2 cellular contexts compared by ENCODE assay signal in the genomic region with DNA sequence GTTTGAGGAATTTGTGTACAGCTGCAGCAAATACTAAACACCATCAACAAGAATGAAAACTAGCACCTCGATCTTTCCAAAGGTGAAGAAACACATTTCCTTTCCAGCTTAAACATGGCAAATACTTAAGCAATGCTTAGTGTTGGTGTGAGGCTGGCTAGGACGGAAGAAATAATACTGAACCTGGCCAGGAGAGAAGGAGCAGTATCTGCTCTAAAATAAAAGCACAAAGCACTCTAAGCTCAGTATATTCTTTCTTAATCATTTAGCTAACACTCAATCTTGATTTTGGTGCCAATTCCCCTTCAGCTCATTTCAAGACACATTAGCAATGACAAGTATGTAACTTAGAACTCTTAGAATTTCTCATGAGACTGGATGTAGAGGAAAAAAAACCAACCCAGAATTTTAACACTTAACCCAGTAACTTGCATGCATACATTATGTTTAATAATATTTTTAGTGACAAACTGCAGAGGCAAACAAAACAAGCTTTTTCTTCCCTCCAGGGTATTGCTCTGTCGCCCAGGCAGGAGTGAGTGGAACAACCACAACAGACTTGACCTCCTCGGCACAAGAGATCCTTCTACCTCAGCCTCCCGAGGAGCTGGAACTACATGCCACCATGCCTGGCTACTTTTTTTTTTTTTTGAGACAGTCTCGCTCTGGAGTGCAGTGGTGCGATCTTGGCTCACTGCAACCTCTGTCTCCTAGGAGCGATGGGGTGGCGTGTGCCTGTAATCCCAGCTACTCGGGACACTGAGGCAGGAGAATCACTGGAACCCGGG.
TF ChIP-seq lines count a peak whose summit lies in the region.

No MANE protein-coding gene starts in this region.

TF ChIP-seq in H1, 55 proteins besides CTCF, POLR2A, EP300 and RAD21:
- TF ChIP-seq, protein P1, sequence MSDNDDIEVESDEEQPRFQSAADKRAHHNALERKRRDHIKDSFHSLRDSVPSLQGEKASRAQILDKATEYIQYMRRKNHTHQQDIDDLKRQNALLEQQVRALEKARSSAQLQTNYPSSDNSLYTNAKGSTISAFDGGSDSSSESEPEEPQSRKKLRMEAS (IDR thresholded peaks at IDR 0.05) = no peak
- TF ChIP-seq MAFK (IDR thresholded peaks at IDR 0.05; ENCODE audit: low read depth, low read length) (no peak), BRCA1 (IDR thresholded peaks at IDR 0.05; ENCODE audit: low read depth, low read length) (no peak), CBX8 (IDR thresholded peaks at IDR 0.05; ENCODE audit: borderline replicate concordance, low read depth, low read length) (no peak), KDM5A (IDR thresholded peaks at IDR 0.05; ENCODE audit: low read length) (no peak), CTBP2 (IDR thresholded peaks at IDR 0.05; ENCODE audit: borderline replicate concordance, insufficient read depth, insufficient read length, low read length) (no peak), SUZ12 (IDR thresholded peaks at IDR 0.05; ENCODE audit: low read length) (no peak), FOSL1 (IDR thresholded peaks at IDR 0.05; ENCODE audit: insufficient read depth, low read depth, low read length) (no peak), EGR1 (IDR thresholded peaks at IDR 0.05; ENCODE audit: borderline replicate concordance, low read depth, low read length) (no peak), CEBPB (IDR thresholded peaks at IDR 0.05; ENCODE audit: low read depth, low read length) (no peak), TCF12 (IDR thresholded peaks at IDR 0.05; ENCODE audit: low read depth, low read length) (no peak), RFX5 (IDR thresholded peaks at IDR 0.05; ENCODE audit: borderline replicate concordance, low read depth, low read length) (no peak), SRF (IDR thresholded peaks at IDR 0.05; ENCODE audit: low read depth, low read length) (no peak)
- TF ChIP-seq, protein P2, sequence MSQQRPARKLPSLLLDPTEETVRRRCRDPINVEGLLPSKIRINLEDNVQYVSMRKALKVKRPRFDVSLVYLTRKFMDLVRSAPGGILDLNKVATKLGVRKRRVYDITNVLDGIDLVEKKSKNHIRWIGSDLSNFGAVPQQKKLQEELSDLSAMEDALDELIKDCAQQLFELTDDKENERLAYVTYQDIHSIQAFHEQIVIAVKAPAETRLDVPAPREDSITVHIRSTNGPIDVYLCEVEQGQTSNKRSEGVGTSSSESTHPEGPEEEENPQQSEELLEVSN (IDR thresholded peaks at IDR 0.05) = no peak

TF ChIP-seq in SK-N-SH, 30 proteins besides CTCF, POLR2A, EP300 and RAD21:
- TF ChIP-seq SMC3 (IDR thresholded peaks at IDR 0.05; ENCODE audit: low read depth, low read length) (no peak), MEF2A (IDR thresholded peaks at IDR 0.05; ENCODE audit: borderline replicate concordance, low read depth) (no peak), FOXJ3 (CRISPR knock-in tag; IDR thresholded peaks at IDR 0.05) (no peak), RFX5 (IDR thresholded peaks at IDR 0.05; ENCODE audit: low read length) (no peak), RCOR1 (IDR thresholded peaks at IDR 0.05; ENCODE audit: low read length) (no peak), NRF1 (IDR thresholded peaks at IDR 0.05; ENCODE audit: low read depth, low read length) (no peak), FOSL2 (IDR thresholded peaks at IDR 0.05; ENCODE audit: borderline replicate concordance, low read depth) (no peak), MXI1 (IDR thresholded peaks at IDR 0.05; ENCODE audit: low read depth, low read length) (no peak), GATA2 (CRISPR knock-in tag; IDR thresholded peaks at IDR 0.05) (no peak), NFIC (IDR thresholded peaks at IDR 0.05; ENCODE audit: borderline replicate concordance) (no peak)
- TF ChIP-seq, protein P3, sequence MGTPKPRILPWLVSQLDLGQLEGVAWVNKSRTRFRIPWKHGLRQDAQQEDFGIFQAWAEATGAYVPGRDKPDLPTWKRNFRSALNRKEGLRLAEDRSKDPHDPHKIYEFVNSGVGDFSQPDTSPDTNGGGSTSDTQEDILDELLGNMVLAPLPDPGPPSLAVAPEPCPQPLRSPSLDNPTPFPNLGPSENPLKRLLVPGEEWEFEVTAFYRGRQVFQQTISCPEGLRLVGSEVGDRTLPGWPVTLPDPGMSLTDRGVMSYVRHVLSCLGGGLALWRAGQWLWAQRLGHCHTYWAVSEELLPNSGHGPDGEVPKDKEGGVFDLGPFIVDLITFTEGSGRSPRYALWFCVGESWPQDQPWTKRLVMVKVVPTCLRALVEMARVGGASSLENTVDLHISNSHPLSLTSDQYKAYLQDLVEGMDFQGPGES (IDR thresholded peaks at IDR 0.05; ENCODE audit: low read depth, low read length) = no peak
- TF ChIP-seq, protein P1 (IDR thresholded peaks at IDR 0.05; ENCODE audit: low read depth) = no peak
- TF ChIP-seq, protein P4, sequence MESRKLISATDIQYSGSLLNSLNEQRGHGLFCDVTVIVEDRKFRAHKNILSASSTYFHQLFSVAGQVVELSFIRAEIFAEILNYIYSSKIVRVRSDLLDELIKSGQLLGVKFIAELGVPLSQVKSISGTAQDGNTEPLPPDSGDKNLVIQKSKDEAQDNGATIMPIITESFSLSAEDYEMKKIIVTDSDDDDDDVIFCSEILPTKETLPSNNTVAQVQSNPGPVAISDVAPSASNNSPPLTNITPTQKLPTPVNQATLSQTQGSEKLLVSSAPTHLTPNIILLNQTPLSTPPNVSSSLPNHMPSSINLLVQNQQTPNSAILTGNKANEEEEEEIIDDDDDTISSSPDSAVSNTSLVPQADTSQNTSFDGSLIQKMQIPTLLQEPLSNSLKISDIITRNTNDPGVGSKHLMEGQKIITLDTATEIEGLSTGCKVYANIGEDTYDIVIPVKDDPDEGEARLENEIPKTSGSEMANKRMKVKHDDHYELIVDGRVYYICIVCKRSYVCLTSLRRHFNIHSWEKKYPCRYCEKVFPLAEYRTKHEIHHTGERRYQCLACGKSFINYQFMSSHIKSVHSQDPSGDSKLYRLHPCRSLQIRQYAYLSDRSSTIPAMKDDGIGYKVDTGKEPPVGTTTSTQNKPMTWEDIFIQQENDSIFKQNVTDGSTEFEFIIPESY (IDR thresholded peaks at IDR 0.05; ENCODE audit: borderline replicate concordance, low read depth) = no peak
